Comparison of ENCODE assay signal across 10 cellular contexts in genomic region chr2:43133336-43133707, GRCh38.
DNase-seq lines count a peak whose midpoint lies in the region; TF ChIP-seq lines count a peak whose summit lies in the region.
"Had no signal": no experiment of that assay in that cellular context is flagged by ENCODE, and none has a peak within 500 bp of the region (broad histone marks: within the 10 kb centered on the region; RNA-seq: fewer than 3 reads in every experiment).

No MANE protein-coding gene starts in this region.

- no peaks in the 10 kb centered on the region for H3K27me3 ChIP-seq in endodermal cell (ENCODE audit: control insufficient read depth, insufficient read depth, low read length, poor library complexity, severe bottlenecking)
- no peaks in the 10 kb centered on the region for H3K27me3 ChIP-seq in spleen (replicated peaks in 1 of 7)
- H3K27me3 ChIP-seq in uterus, result no peaks in the 10 kb centered on the region

- BruUV-seq in OCI-LY7 (replicated peaks; lab: Mats Ljungman, UMichigan), result no TSS peak

- peaks cover 86% of the 10 kb centered on the region for H3K4me1 Mint-ChIP-seq in T-helper 1 cell treated with Interleukin-12 subunit alpha and Interleukin-12 subunit beta and Interleukin-4 antibody, amounts not matched to agents 30 μg/mL and 1 μg/mL, for 36 hours (ENCODE audit: low read depth)
- H3K4me1 Mint-ChIP-seq in endodermal cell, result peaks cover 21% of the 10 kb centered on the region

- peak overlapping the region; percentile 69 for H3K4me3 Mint-ChIP-seq in T-helper 1 cell treated with Interleukin-12 subunit alpha and Interleukin-12 subunit beta and Interleukin-4 antibody, amounts not matched to agents 30 μg/mL and 1 μg/mL, for 36 hours
- no peak overlapping the region for H3K4me3 Mint-ChIP-seq in endodermal cell

- H3K4me2 ChIP-seq in OCI-LY7 (ENCODE audit: low read length), result peak overlapping the region; percentile 53

- H3K36me3 Mint-ChIP-seq in T-helper 1 cell treated with Interleukin-12 subunit alpha and Interleukin-12 subunit beta and Interleukin-4 antibody, amounts not matched to agents 30 μg/mL and 1 μg/mL, for 36 hours (ENCODE audit: low read depth), result peaks cover 13% of the 10 kb centered on the region
- H3K36me3 Mint-ChIP-seq in endodermal cell (ENCODE audit: low read depth), result no peaks in the 10 kb centered on the region

- no peak overlapping the region for H3K9ac ChIP-seq in endodermal cell (ENCODE audit: extremely low read depth, low read length, poor library complexity, severe bottlenecking)

- no peaks in the 10 kb centered on the region for H4K20me1 ChIP-seq in OCI-LY7 (ENCODE audit: insufficient read depth, low read length)

- H3K9me3 Mint-ChIP-seq in T-helper 1 cell treated with Interleukin-12 subunit alpha and Interleukin-12 subunit beta and Interleukin-4 antibody, amounts not matched to agents 30 μg/mL and 1 μg/mL, for 36 hours, result no peaks in the 10 kb centered on the region
- no peaks in the 10 kb centered on the region for H3K9me3 Mint-ChIP-seq in endodermal cell

- H3K9me2 ChIP-seq in OCI-LY7 (ENCODE audit: insufficient read depth, low read length), result no peaks in the 10 kb centered on the region

- H3K4me1 ChIP-seq in OCI-LY7 (ENCODE audit: insufficient read depth, low read length, poor library complexity, severe bottlenecking) (peaks cover 99% of the 10 kb centered on the region), endodermal cell (ENCODE audit: control insufficient read depth, insufficient read depth, low read length) (peaks cover 3% of the 10 kb centered on the region), spleen (peaks cover 79 to 100% (median 99%) of the 10 kb centered on the region in 6 donors), uterus (no peaks in the 10 kb centered on the region)

- no peak for TF ChIP-seq CTCF in OCI-LY7 (conservative IDR thresholded peaks at IDR 0.05; ENCODE audit: low read length)
- no peak for TF ChIP-seq CTCF in endodermal cell (conservative IDR thresholded peaks at IDR 0.05)
- no peak for TF ChIP-seq CTCF in spleen (IDR thresholded peaks at IDR 0.05 in 8 of 11, conservative IDR thresholded peaks at IDR 0.05 in 3 of 11)
- no peak for TF ChIP-seq CTCF in uterus (IDR thresholded peaks at IDR 0.05)

- peak overlapping the region; percentile 71 for H2AFZ ChIP-seq in OCI-LY7 (ENCODE audit: low read length)

- no peaks in the 10 kb centered on the region for H3K36me3 ChIP-seq in OCI-LY7 (ENCODE audit: insufficient read depth, low read length)
- no peaks in the 10 kb centered on the region for H3K36me3 ChIP-seq in endodermal cell (ENCODE audit: control insufficient read depth, insufficient read depth, low read length)
- H3K36me3 ChIP-seq in spleen, result no peaks in the 10 kb centered on the region
- H3K36me3 ChIP-seq in uterus, result no peaks in the 10 kb centered on the region

- H3K27ac ChIP-seq in OCI-LY7 (ENCODE audit: low read depth, low read length, poor library complexity, severe bottlenecking) (peak overlapping the region; percentile 93), endodermal cell (ENCODE audit: low read depth, low read length) (no peak overlapping the region), spleen (peak overlapping the region; percentile 85 to 99 (median 94)), uterus (peak overlapping the region in 1 of 2 donors; percentile 21)

- no peaks in the 10 kb centered on the region for H3K27me3 Mint-ChIP-seq in T-helper 1 cell treated with Interleukin-12 subunit alpha and Interleukin-12 subunit beta and Interleukin-4 antibody, amounts not matched to agents 30 μg/mL and 1 μg/mL, for 36 hours (ENCODE audit: low read depth)
- no peaks in the 10 kb centered on the region for H3K27me3 Mint-ChIP-seq in endodermal cell (ENCODE audit: insufficient read depth)

- 95 to 100% methylated on average over 1 to 4 of the region's 4 CpGs for WGBS in endodermal cell (ENCODE audit: insufficient coverage in 1 of 2, insufficient read length in 1 of 2), 2 experiments
- WGBS in spleen, 5 donors, result 29 to 58% (median 45%) methylated on average over 4 of the region's 4 CpGs

- DNase-seq in T-helper 1 cell, result no peak
- DNase-seq in OCI-LY7 (ENCODE audit: low spot score), result peak; percentile 66
- no peak for DNase-seq in endodermal cell
- DNase-seq in spleen, result peak; percentile 87
- no peak for DNase-seq in A172 (ENCODE audit: low spot score)
- no peak for DNase-seq in stimulated activated naive CD4-positive, alpha-beta T cell (lab: John Stamatoyannopoulos, UW)
- no peak for DNase-seq in uterus
- DNase-seq: NCI-H774, occipital lobe had no signal

- no peaks in the 10 kb centered on the region for H3K79me2 ChIP-seq in OCI-LY7 (ENCODE audit: insufficient read depth, low read depth, low read length)

- POLR2A ChIA-PET in OCI-LY7 (lab: Charles Lee), result interaction anchor here (1.0 to 4.9 kb wide), 5 partner anchors 41 to 95 kb away, joined by 4 to 50 read pairs (median 11); partner anchors contain the start of gene ZFP36L2

- H3K27ac Mint-ChIP-seq in T-helper 1 cell treated with Interleukin-12 subunit alpha and Interleukin-12 subunit beta and Interleukin-4 antibody, amounts not matched to agents 30 μg/mL and 1 μg/mL, for 36 hours, result peak overlapping the region; percentile 97
- H3K27ac Mint-ChIP-seq in endodermal cell, result peak overlapping the region; percentile 5

- H3K4me3 ChIP-seq in OCI-LY7 (ENCODE audit: low read depth, low read length, poor library complexity, severe bottlenecking) (no peak overlapping the region), endodermal cell (ENCODE audit: low read length) (no peak overlapping the region), spleen (peak overlapping the region in 1 of 8 donors; percentile 49), uterus (no peak overlapping the region)

- TF ChIP-seq POLR2A in spleen (IDR thresholded peaks at IDR 0.05), result no peak
- TF ChIP-seq POLR2A in uterus (IDR thresholded peaks at IDR 0.05), result no peak

- CTCF ChIA-PET in OCI-LY7 (lab: Charles Lee; ENCODE audit: unreplicated experiment), result interaction anchor here (0.6 to 3.2 kb wide), 7 partner anchors 22 to 95 kb away, joined by 3 to 17 read pairs (median 4); no protein-coding TSS in a partner anchor

- H3K9me3 ChIP-seq in OCI-LY7 (ENCODE audit: low read length) (no peaks in the 10 kb centered on the region), endodermal cell (ENCODE audit: control insufficient read depth, low read length) (no peaks in the 10 kb centered on the region), spleen (no peaks in the 10 kb centered on the region), uterus (no peaks in the 10 kb centered on the region)

- intact Hi-C loops in OCI-LY7 (cut with micrococcal nuclease; ENCODE audit: unreplicated experiment) (no loop called here), spleen (cut with DNase I; ENCODE audit: low total_unique reads) (loop anchor here (5.0 kb wide), 1 partner anchor 89 kb away; no protein-coding TSS in a partner anchor), uterus (cut with DNase I; ENCODE audit: low total_unique reads) (no loop called here)

Comparison
In these comparisons a context has a peak if more than half of its experiments do, and no peak if none do; other contexts are left out.
1. DNase-seq: peak in OCI-LY7 (single experiment) and spleen (single experiment); none in T-helper 1 cell (0 of 5), endodermal cell (single experiment), A172 (single experiment), stimulated activated naive CD4-positive, alpha-beta T cell (0 of 6) and uterus (0 of 2).